In genomic region chr14:99524804-99525698, GRCh38 we compare ENCODE assay signal across 2 cellular contexts.
TF ChIP-seq lines count a peak whose summit lies in the region.

No MANE protein-coding gene starts in this region.

TF ChIP-seq in IMR-90, 13 proteins besides CTCF, POLR2A, EP300 and RAD21:
- TF ChIP-seq SMC3 (IDR thresholded peaks at IDR 0.05; ENCODE audit: low read depth, low read length): peak; percentile 50
- TF ChIP-seq RCOR1 (IDR thresholded peaks at IDR 0.05; ENCODE audit: insufficient replicate concordance, low read length): no peak
- TF ChIP-seq NFE2L2 (IDR thresholded peaks at IDR 0.05; ENCODE audit: low read depth, low read length): no peak

TF ChIP-seq in GM12878, 131 proteins besides CTCF, POLR2A, EP300 and RAD21:
- no peak for TF ChIP-seq LARP7 (IDR thresholded peaks at IDR 0.05)
- no peak for TF ChIP-seq REST (IDR thresholded peaks at IDR 0.05; ENCODE audit: low read depth, low read length)
- no peak for TF ChIP-seq RCOR1 (conservative IDR thresholded peaks at IDR 0.05; ENCODE audit: low read depth, low read length)
- TF ChIP-seq JUNB (IDR thresholded peaks at IDR 0.05): no peak
- no peak for TF ChIP-seq ASH2L (IDR thresholded peaks at IDR 0.05; ENCODE audit: borderline replicate concordance, low read depth)
- TF ChIP-seq BCL3 (IDR thresholded peaks at IDR 0.05; ENCODE audit: borderline replicate concordance, insufficient read depth, low read depth, low read length, poor library complexity, severe bottlenecking): no peak
- TF ChIP-seq GATAD2B (conservative IDR thresholded peaks at IDR 0.05; ENCODE audit: low read depth): no peak
- TF ChIP-seq IRF4 (IDR thresholded peaks at IDR 0.05; ENCODE audit: low read depth, low read length): no peak
- TF ChIP-seq BRCA1 (IDR thresholded peaks at IDR 0.05; ENCODE audit: low read depth, low read length): no peak
- no peak for TF ChIP-seq NR2F1 (conservative IDR thresholded peaks at IDR 0.05)
- TF ChIP-seq ZBTB33 (IDR thresholded peaks at IDR 0.05): no peak
